In genomic region chr13:21853779-21854178, GRCh38 we compare ENCODE assay signal across 28 cellular contexts.
"Had no signal": no experiment of that assay in that cellular context is flagged by ENCODE, and none has a peak within 500 bp of the region (broad histone marks: within the 10 kb centered on the region; RNA-seq: fewer than 3 reads in every experiment).

No MANE protein-coding gene starts in this region.

- H3K27ac ChIP-seq: colonic mucosa, coronary artery, dorsolateral prefrontal cortex, epithelial cell of prostate, esophagus muscularis mucosa, esophagus squamous epithelium, foreskin keratinocyte, gastrocnemius medialis, gastroesophageal sphincter, heart left ventricle, heart right ventricle, hepatocyte had no signal

- H3K4me3 ChIP-seq: colonic mucosa, coronary artery, dorsolateral prefrontal cortex, esophagus muscularis mucosa, esophagus squamous epithelium, gastrocnemius medialis, gastroesophageal sphincter, heart left ventricle, heart right ventricle, hepatocyte had no signal

- H3K36me3 ChIP-seq: colonic mucosa, esophagus muscularis mucosa, esophagus squamous epithelium, gastrocnemius medialis, gastroesophageal sphincter, heart left ventricle, heart right ventricle had no signal

- ATAC-seq: effector memory CD8-positive, alpha-beta T cell; esophagus mucosa; foreskin keratinocyte; gastrocnemius medialis; gastroesophageal sphincter; heart left ventricle; heart right ventricle had no signal

- H3K4me1 ChIP-seq: colonic mucosa, esophagus muscularis mucosa, esophagus squamous epithelium, foreskin keratinocyte, gastrocnemius medialis, gastroesophageal sphincter had no signal

- H3K9me3 ChIP-seq: colonic mucosa, esophagus muscularis mucosa, esophagus squamous epithelium, gastrocnemius medialis, gastroesophageal sphincter, heart left ventricle, heart right ventricle had no signal

- H3K79me2 ChIP-seq: hepatocyte had no signal

- FAIRE-seq: endometrium, endothelial cell of umbilical vein, frontal cortex had no signal

- DNase-seq: colonic mucosa; cortex of kidney; dermis blood vessel endothelial cell; dorsolateral prefrontal cortex; effector CD4-positive, alpha-beta T cell; effector CD8-positive, alpha-beta T cell; effector memory CD4-positive, alpha-beta T cell; effector memory CD8-positive, alpha-beta T cell; endodermal cell; erythroblast; esophagus squamous epithelium; foreskin fibroblast; foreskin keratinocyte; foreskin melanocyte; gastrocnemius medialis; glutamatergic neuron; head of caudate nucleus; heart left ventricle; heart right ventricle had no signal

- H2AFZ ChIP-seq: hepatocyte had no signal

- H3K4me2 ChIP-seq: hepatocyte had no signal

- H3K27me3 ChIP-seq: colonic mucosa, dorsolateral prefrontal cortex, esophagus muscularis mucosa, esophagus squamous epithelium, foreskin keratinocyte, gastrocnemius medialis, gastroesophageal sphincter, heart left ventricle, heart right ventricle, hepatocyte had no signal
